In the genomic region with DNA sequence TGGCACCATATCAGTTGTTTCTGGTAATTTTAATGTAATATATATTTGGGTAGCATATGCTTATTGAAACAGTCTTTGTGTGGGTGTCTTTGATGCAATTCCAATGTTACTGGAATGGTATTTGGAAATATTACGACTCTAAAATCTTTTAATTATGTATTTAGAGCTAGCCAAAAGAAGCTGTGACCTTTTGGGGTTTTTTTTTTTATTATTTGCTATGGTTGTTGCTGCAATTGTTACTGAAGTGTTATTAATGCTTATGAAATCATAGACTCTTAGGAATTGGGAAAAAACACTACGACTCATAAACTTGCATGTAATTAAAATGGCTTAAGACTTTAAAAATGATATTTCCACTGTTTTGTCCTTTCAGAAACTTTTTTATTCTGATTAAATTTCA, we compare ENCODE assay signal across 1 cellular context.
TF ChIP-seq lines count a peak whose summit lies in the region.

No MANE protein-coding gene starts in this region.

TF ChIP-seq in WTC11, 78 proteins besides CTCF, POLR2A, EP300 and RAD21 (continued from another document):
- TF ChIP-seq ZNF317 (CRISPR knock-in tag; IDR thresholded peaks at IDR 0.05; ENCODE audit: borderline replicate concordance, low read depth) (no peak), NFATC4 (CRISPR knock-in tag; IDR thresholded peaks at IDR 0.05) (no peak)
- TF ChIP-seq, protein P1, sequence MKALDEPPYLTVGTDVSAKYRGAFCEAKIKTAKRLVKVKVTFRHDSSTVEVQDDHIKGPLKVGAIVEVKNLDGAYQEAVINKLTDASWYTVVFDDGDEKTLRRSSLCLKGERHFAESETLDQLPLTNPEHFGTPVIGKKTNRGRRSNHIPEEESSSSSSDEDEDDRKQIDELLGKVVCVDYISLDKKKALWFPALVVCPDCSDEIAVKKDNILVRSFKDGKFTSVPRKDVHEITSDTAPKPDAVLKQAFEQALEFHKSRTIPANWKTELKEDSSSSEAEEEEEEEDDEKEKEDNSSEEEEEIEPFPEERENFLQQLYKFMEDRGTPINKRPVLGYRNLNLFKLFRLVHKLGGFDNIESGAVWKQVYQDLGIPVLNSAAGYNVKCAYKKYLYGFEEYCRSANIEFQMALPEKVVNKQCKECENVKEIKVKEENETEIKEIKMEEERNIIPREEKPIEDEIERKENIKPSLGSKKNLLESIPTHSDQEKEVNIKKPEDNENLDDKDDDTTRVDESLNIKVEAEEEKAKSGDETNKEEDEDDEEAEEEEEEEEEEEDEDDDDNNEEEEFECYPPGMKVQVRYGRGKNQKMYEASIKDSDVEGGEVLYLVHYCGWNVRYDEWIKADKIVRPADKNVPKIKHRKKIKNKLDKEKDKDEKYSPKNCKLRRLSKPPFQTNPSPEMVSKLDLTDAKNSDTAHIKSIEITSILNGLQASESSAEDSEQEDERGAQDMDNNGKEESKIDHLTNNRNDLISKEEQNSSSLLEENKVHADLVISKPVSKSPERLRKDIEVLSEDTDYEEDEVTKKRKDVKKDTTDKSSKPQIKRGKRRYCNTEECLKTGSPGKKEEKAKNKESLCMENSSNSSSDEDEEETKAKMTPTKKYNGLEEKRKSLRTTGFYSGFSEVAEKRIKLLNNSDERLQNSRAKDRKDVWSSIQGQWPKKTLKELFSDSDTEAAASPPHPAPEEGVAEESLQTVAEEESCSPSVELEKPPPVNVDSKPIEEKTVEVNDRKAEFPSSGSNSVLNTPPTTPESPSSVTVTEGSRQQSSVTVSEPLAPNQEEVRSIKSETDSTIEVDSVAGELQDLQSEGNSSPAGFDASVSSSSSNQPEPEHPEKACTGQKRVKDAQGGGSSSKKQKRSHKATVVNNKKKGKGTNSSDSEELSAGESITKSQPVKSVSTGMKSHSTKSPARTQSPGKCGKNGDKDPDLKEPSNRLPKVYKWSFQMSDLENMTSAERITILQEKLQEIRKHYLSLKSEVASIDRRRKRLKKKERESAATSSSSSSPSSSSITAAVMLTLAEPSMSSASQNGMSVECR (CRISPR knock-in tag; IDR thresholded peaks at IDR 0.05; ENCODE audit: borderline replicate concordance) = no peak
